20 cellular contexts compared by ENCODE assay signal in genomic region chr18:79586436-79587297, GRCh38.
A peak's percentile ranks its signal among the peaks of the same experiment; 100 is the strongest.
DNase-seq lines count a peak whose midpoint lies in the region; ATAC-seq and TF ChIP-seq lines count a peak whose summit lies in the region.
"Had no signal": no experiment of that assay in that cellular context is flagged by ENCODE, and none has a peak within 500 bp of the region (broad histone marks: within the 10 kb centered on the region; RNA-seq: fewer than 3 reads in every experiment).

No MANE protein-coding gene starts in this region.

- CTCF ChIA-PET in WTC11 (lab: Charles Lee): interaction anchor here (0.8 kb wide), 1 partner anchor 18 kb away, joined by 4 read pairs; no protein-coding TSS in a partner anchor

- no peak overlapping the region for H3K27ac Mint-ChIP-seq in WTC11
- no peak overlapping the region for H3K27ac Mint-ChIP-seq in stimulated activated effector memory CD8-positive, alpha-beta T cell treated with anti-CD3 and anti-CD28 coated beads, Interleukin-12 subunit alpha, Interleukin-12 subunit beta, amount 100 ng/mL, for 72 hours
- no peak overlapping the region for H3K27ac Mint-ChIP-seq in stimulated activated memory B cell treated with anti-CD40 and anti-IgM and Interleukin-4, amounts not matched to agents 10 μg/mL and 1 μg/mL and 100 μg/mL, for 72 hours
- H3K27ac Mint-ChIP-seq in progenitor cell of endocrine pancreas: no peak overlapping the region
- H3K27ac Mint-ChIP-seq: activated CD4-positive, alpha-beta memory T cell treated with anti-CD3 and anti-CD28 coated beads, Interleukin-2, amount 10 ng/mL, durations not matched to agents 7 days and 5 days; stimulated activated naive CD8-positive, alpha-beta T cell treated with anti-CD3 and anti-CD28 coated beads, Interleukin-15, amount 100 ng/mL, for 72 hours had no signal

- no peak overlapping the region for H3K4ac ChIP-seq in mesendoderm (ENCODE audit: low read depth, low read length)

- TF ChIP-seq CTCF in WTC11 (IDR thresholded peaks at IDR 0.05) (no peak), progenitor cell of endocrine pancreas (IDR thresholded peaks at IDR 0.05; ENCODE audit: unreplicated experiment) (no peak)

- POLR2A ChIA-PET in WTC11 (lab: Charles Lee): no interaction called here

- H3K79me1 ChIP-seq in mesendoderm (ENCODE audit: low read length): no peaks in the 10 kb centered on the region

- intact Hi-C loops in left colon (cut with DNase I, micrococcal nuclease): no loop called here

- H2AK5ac ChIP-seq in mesendoderm (ENCODE audit: low read length): no peak overlapping the region

- no CpG with 5 or more reads among the region's 35 CpGs for WGBS in mesendoderm (ENCODE audit: extremely low coverage, insufficient coverage, low lambda C conversion rate)

- H3K4me3 Mint-ChIP-seq in WTC11: no peak overlapping the region
- H3K4me3 Mint-ChIP-seq in stimulated activated effector memory CD8-positive, alpha-beta T cell treated with anti-CD3 and anti-CD28 coated beads, Interleukin-12 subunit alpha, Interleukin-12 subunit beta, amount 100 ng/mL, for 72 hours: no peak overlapping the region
- no peak overlapping the region for H3K4me3 Mint-ChIP-seq in stimulated activated memory B cell treated with anti-CD40 and anti-IgM and Interleukin-4, amounts not matched to agents 10 μg/mL and 1 μg/mL and 100 μg/mL, for 72 hours
- H3K4me3 Mint-ChIP-seq in progenitor cell of endocrine pancreas (ENCODE audit: low read depth): no peak overlapping the region
- H3K4me3 Mint-ChIP-seq: activated CD4-positive, alpha-beta memory T cell treated with anti-CD3 and anti-CD28 coated beads, Interleukin-2, amount 10 ng/mL, durations not matched to agents 7 days and 5 days; stimulated activated naive CD8-positive, alpha-beta T cell treated with anti-CD3 and anti-CD28 coated beads, Interleukin-15, amount 100 ng/mL, for 72 hours had no signal

- H3K4me1 Mint-ChIP-seq in WTC11: peaks cover 11% of the 10 kb centered on the region
- peaks cover 10% of the 10 kb centered on the region for H3K4me1 Mint-ChIP-seq in stimulated activated effector memory CD8-positive, alpha-beta T cell treated with anti-CD3 and anti-CD28 coated beads, Interleukin-12 subunit alpha, Interleukin-12 subunit beta, amount 100 ng/mL, for 72 hours
- peaks cover 12% of the 10 kb centered on the region for H3K4me1 Mint-ChIP-seq in stimulated activated memory B cell treated with anti-CD40 and anti-IgM and Interleukin-4, amounts not matched to agents 10 μg/mL and 1 μg/mL and 100 μg/mL, for 72 hours
- no peaks in the 10 kb centered on the region for H3K4me1 Mint-ChIP-seq in progenitor cell of endocrine pancreas (ENCODE audit: low read depth)
- H3K4me1 Mint-ChIP-seq: stimulated activated naive CD8-positive, alpha-beta T cell treated with anti-CD3 and anti-CD28 coated beads, Interleukin-15, amount 100 ng/mL, for 72 hours had no signal

- no peak overlapping the region for H3K27ac ChIP-seq in mesendoderm (ENCODE audit: low read depth, low read length)
- H3K27ac ChIP-seq: dorsolateral prefrontal cortex, SJCRH30 had no signal

- no peak overlapping the region for H2BK120ac ChIP-seq in mesendoderm (ENCODE audit: low read depth, low read length)

- H3K36me3 Mint-ChIP-seq in WTC11: no peaks in the 10 kb centered on the region
- H3K36me3 Mint-ChIP-seq in stimulated activated effector memory CD8-positive, alpha-beta T cell treated with anti-CD3 and anti-CD28 coated beads, Interleukin-12 subunit alpha, Interleukin-12 subunit beta, amount 100 ng/mL, for 72 hours: no peaks in the 10 kb centered on the region
- no peaks in the 10 kb centered on the region for H3K36me3 Mint-ChIP-seq in stimulated activated memory B cell treated with anti-CD40 and anti-IgM and Interleukin-4, amounts not matched to agents 10 μg/mL and 1 μg/mL and 100 μg/mL, for 72 hours
- no peaks in the 10 kb centered on the region for H3K36me3 Mint-ChIP-seq in progenitor cell of endocrine pancreas (ENCODE audit: insufficient read depth)

- no peaks in the 10 kb centered on the region for H3K36me3 ChIP-seq in mesendoderm (ENCODE audit: control insufficient read depth, insufficient read depth, low read length)
- H3K36me3 ChIP-seq: breast epithelium had no signal

- no peak overlapping the region for H3K56ac ChIP-seq in mesendoderm (ENCODE audit: low read length)

- H3K4me3 ChIP-seq in mesendoderm (ENCODE audit: low read length): no peak overlapping the region
- H3K4me3 ChIP-seq: breast epithelium, dorsolateral prefrontal cortex, SJCRH30 had no signal

- no peak overlapping the region for H3K9ac ChIP-seq in mesendoderm (ENCODE audit: low read length)

- H3K27me3 Mint-ChIP-seq in WTC11 (ENCODE audit: low read depth) (peaks cover 2% of the 10 kb centered on the region), progenitor cell of endocrine pancreas (peaks cover 9% of the 10 kb centered on the region)
- H3K27me3 Mint-ChIP-seq in stimulated activated memory B cell treated with anti-CD40 and anti-IgM and Interleukin-4, amounts not matched to agents 10 μg/mL and 1 μg/mL and 100 μg/mL, for 72 hours: peaks cover 9% of the 10 kb centered on the region
- H3K27me3 Mint-ChIP-seq: activated CD4-positive, alpha-beta memory T cell treated with anti-CD3 and anti-CD28 coated beads, Interleukin-2, amount 10 ng/mL, durations not matched to agents 7 days and 5 days had no signal

- H4K8ac ChIP-seq in mesendoderm (ENCODE audit: low read depth, low read length): no peak overlapping the region

- H3K23ac ChIP-seq in mesendoderm (ENCODE audit: low read length): no peak overlapping the region

- H2BK15ac ChIP-seq in mesendoderm (replicated peaks; ENCODE audit: low read depth): no peak overlapping the region

- no peak overlapping the region for H3K4me2 ChIP-seq in mesendoderm (ENCODE audit: low read length)

- no peak overlapping the region for H3K18ac ChIP-seq in mesendoderm (ENCODE audit: low read length)

- H3K79me2 ChIP-seq in mesendoderm (ENCODE audit: control insufficient read depth, insufficient read depth, low read length): no peaks in the 10 kb centered on the region

- peak; percentile 60 for DNase-seq in activated effector memory CD4-positive, alpha-beta T cell treated with anti-CD3 and anti-CD28 coated beads, Interleukin-2, amount 50 U/mL, for 16 hours
- no peak for DNase-seq in activated effector memory CD4-positive, alpha-beta T cell treated with Interleukin-2 at 50 U/mL for 16 hours
- DNase-seq in WTC11 (ENCODE audit: low spot score) (peak; percentile 4), left colon (peak; percentile 1 to 10), mesendoderm (no peak), progenitor cell of endocrine pancreas (ENCODE audit: low spot score, unreplicated experiment) (no peak)
- DNase-seq in stimulated activated effector memory CD8-positive, alpha-beta T cell treated with anti-CD3 and anti-CD28 coated beads, Interleukin-12 subunit alpha, Interleukin-12 subunit beta, amount 100 ng/mL, for 72 hours (ENCODE audit: low spot score in 2 of 2): no peak
- DNase-seq: activated CD4-positive, alpha-beta memory T cell treated with anti-CD3 and anti-CD28 coated beads, Interleukin-2, amount 10 ng/mL, durations not matched to agents 7 days and 5 days; activated T-cell treated with anti-CD3 and anti-CD28 coated beads, Interleukin-2, amount 50 U/mL, for 48 hours; erythroblast; foreskin melanocyte; NCI-H1417 treated with DMSO at 0.1 percent for 48 hours; NCI-H748 treated with DMSO at 0.1 percent for 48 hours; nucleus accumbens; SJCRH30; stimulated activated CD4-positive, alpha-beta T cell treated with anti-CD3 and anti-CD28 coated beads, Interleukin-1b, Interleukin-23, amount 100 ng/mL, for 48 hours; stimulated activated naive CD8-positive, alpha-beta T cell treated with anti-CD3 and anti-CD28 coated beads, Interleukin-15, amount 100 ng/mL, for 72 hours had no signal

- ATAC-seq in WTC11 (no peak), left colon (no peak)
- ATAC-seq in stimulated activated effector memory CD8-positive, alpha-beta T cell treated with anti-CD3 and anti-CD28 coated beads, Interleukin-12 subunit alpha, Interleukin-12 subunit beta, amount 100 ng/mL, for 72 hours: peak; percentile 29
- no peak for ATAC-seq in stimulated activated memory B cell treated with anti-CD40 and anti-IgM and Interleukin-4, amounts not matched to agents 10 μg/mL and 1 μg/mL and 100 μg/mL, for 72 hours

- H3K27me3 ChIP-seq in mesendoderm (ENCODE audit: insufficient read depth, low read length, poor library complexity): no peaks in the 10 kb centered on the region
- H3K27me3 ChIP-seq: breast epithelium, SJCRH30 had no signal

- peaks cover 8% of the 10 kb centered on the region; the same call in 1 of the 2 replicates for H3K9me3 Mint-ChIP-seq in WTC11
- no peaks in the 10 kb centered on the region for H3K9me3 Mint-ChIP-seq in stimulated activated effector memory CD8-positive, alpha-beta T cell treated with anti-CD3 and anti-CD28 coated beads, Interleukin-12 subunit alpha, Interleukin-12 subunit beta, amount 100 ng/mL, for 72 hours
- peaks cover under 1% of the 10 kb centered on the region for H3K9me3 Mint-ChIP-seq in stimulated activated memory B cell treated with anti-CD40 and anti-IgM and Interleukin-4, amounts not matched to agents 10 μg/mL and 1 μg/mL and 100 μg/mL, for 72 hours
- no peaks in the 10 kb centered on the region for H3K9me3 Mint-ChIP-seq in progenitor cell of endocrine pancreas (ENCODE audit: low read depth)
- H3K9me3 Mint-ChIP-seq: stimulated activated naive CD8-positive, alpha-beta T cell treated with anti-CD3 and anti-CD28 coated beads, Interleukin-15, amount 100 ng/mL, for 72 hours had no signal

- no peaks in the 10 kb centered on the region for H3K4me1 ChIP-seq in mesendoderm (ENCODE audit: control insufficient read depth, low read depth, low read length)

- no peak overlapping the region for H4K5ac ChIP-seq in mesendoderm (ENCODE audit: low read length)

- no peak overlapping the region for H2BK5ac ChIP-seq in mesendoderm (ENCODE audit: low read length)

Comparison
In these comparisons a context has a peak if more than half of its experiments do, and no peak if none do; other contexts are left out.
1. DNase-seq: peak in activated effector memory CD4-positive, alpha-beta T cell treated with anti-CD3 and anti-CD28 coated beads, Interleukin-2, amount 50 U/mL, for 16 hours (single experiment), WTC11 (single experiment) and left colon (2 of 2); none in activated effector memory CD4-positive, alpha-beta T cell treated with Interleukin-2 at 50 U/mL for 16 hours (single experiment), stimulated activated effector memory CD8-positive, alpha-beta T cell treated with anti-CD3 and anti-CD28 coated beads, Interleukin-12 subunit alpha, Interleukin-12 subunit beta, amount 100 ng/mL, for 72 hours (0 of 2), mesendoderm (single experiment) and progenitor cell of endocrine pancreas (single experiment).